ENCODE assay signal across 8 cellular contexts in genomic region chr3:153163349-153164008, GRCh38. TPM values are rescaled to one million over a fixed set of nuclear protein-coding genes. Genes with fewer than 3 reads are reported as not detected.
DNase-seq lines count a peak whose midpoint lies in the region; ATAC-seq and TF ChIP-seq lines count a peak whose summit lies in the region.

No MANE protein-coding gene starts in this region.

- peak overlapping the region; percentile 60 for H2AFZ ChIP-seq in hepatocyte

- ATAC-seq in activated T-cell treated with anti-CD3 and anti-CD28 coated beads, Interleukin-2, amount 50 U/mL, for 72 hours (replicated peaks in 1 of 2), result no peak
- no peak for ATAC-seq in GM18868 (IDR thresholded peaks at IDR 0.05; ENCODE audit: unreplicated experiment)

- peaks cover 59% of the 10 kb centered on the region for H3K4me1 Mint-ChIP-seq in activated T-cell treated with anti-CD3 and anti-CD28 coated beads, Interleukin-2, amount 50 U/mL, for 72 hours (ENCODE audit: low read depth)

- peaks cover 4 to 5% of the 10 kb centered on the region in 2 donors for H3K36me3 Mint-ChIP-seq in activated T-cell treated with anti-CD3 and anti-CD28 coated beads, Interleukin-2, amount 50 U/mL, for 72 hours (ENCODE audit: insufficient read depth in 2 of 2)

- peak overlapping the region; percentile 60 for H3K27ac Mint-ChIP-seq in activated T-cell treated with anti-CD3 and anti-CD28 coated beads, Interleukin-2, amount 50 U/mL, for 72 hours

- H3K9me3 Mint-ChIP-seq in activated T-cell treated with anti-CD3 and anti-CD28 coated beads, Interleukin-2, amount 50 U/mL, for 72 hours, result no peaks in the 10 kb centered on the region

- H3K27ac ChIP-seq in hepatocyte (peak overlapping the region; percentile 93), skin epidermis (peak overlapping the region; percentile 79 to 99 (median 94))

- H3K79me2 ChIP-seq in hepatocyte, result peaks cover 60% of the 10 kb centered on the region

- WGBS in hepatocyte (ENCODE audit: low lambda C conversion rate, missing lambda C conversion rate), result under 1% methylated on average over 17 of the region's 17 CpGs

- H3K4me3 Mint-ChIP-seq in activated T-cell treated with anti-CD3 and anti-CD28 coated beads, Interleukin-2, amount 50 U/mL, for 72 hours, result peak overlapping the region; percentile 98 to 99

- no peak; the same call in 1 of the 2 replicates for TF ChIP-seq CTCF in AG10803 (conservative IDR thresholded peaks at IDR 0.05; ENCODE audit: low read length)
- no peak for TF ChIP-seq CTCF in HFF-Myc (IDR thresholded peaks at IDR 0.05; ENCODE audit: low read depth, low read length, missing control alignments)
- no peak for TF ChIP-seq CTCF in hepatocyte (IDR thresholded peaks at IDR 0.05; ENCODE audit: poor library complexity)

- peaks cover 37% of the 10 kb centered on the region for H3K4me1 ChIP-seq in hepatocyte (ENCODE audit: insufficient read depth)

- no peaks in the 10 kb centered on the region for H3K27me3 Mint-ChIP-seq in activated T-cell treated with anti-CD3 and anti-CD28 coated beads, Interleukin-2, amount 50 U/mL, for 72 hours (ENCODE audit: low read depth)

- no peaks in the 10 kb centered on the region for H3K9me2 ChIP-seq in hepatocyte (replicated peaks; ENCODE audit: insufficient read depth)

- peak; percentile 36 for DNase-seq in AG10803 (ENCODE audit: low read depth)
- no peak for DNase-seq in HFF-Myc (ENCODE audit: extremely low read depth, low read depth)
- DNase-seq in activated T-cell treated with anti-CD3 and anti-CD28 coated beads, Interleukin-2, amount 50 U/mL, for 72 hours, result no peak
- DNase-seq in hepatocyte (ENCODE audit: low spot score), result peak; percentile 8
- no peak for DNase-seq in KG1 (lab: John Stamatoyannopoulos, UW)
- DNase-seq in iPS-NIHi7 (ENCODE audit: extremely low spot score), result no peak

- H3K36me3 ChIP-seq in hepatocyte (replicated peaks; ENCODE audit: insufficient read depth, low read depth), result no peaks in the 10 kb centered on the region

- no peaks in the 10 kb centered on the region for H3K9me3 ChIP-seq in hepatocyte (ENCODE audit: low read depth)

- peak overlapping the region; percentile 83 for H3K4me2 ChIP-seq in hepatocyte

- peak overlapping the region; percentile 96 for H3K4me3 ChIP-seq in AG10803 (ENCODE audit: low read length)
- peak overlapping the region; percentile 82 for H3K4me3 ChIP-seq in HFF-Myc (replicated peaks; ENCODE audit: low read depth, low read length)
- peak overlapping the region; percentile 61 for H3K4me3 ChIP-seq in hepatocyte
- H3K4me3 ChIP-seq in skin epidermis, result peak overlapping the region; percentile 59 to 95 (median 83)

- H3K27me3 ChIP-seq in hepatocyte, result no peaks in the 10 kb centered on the region

- peaks cover 29% of the 10 kb centered on the region for H4K20me1 ChIP-seq in hepatocyte (ENCODE audit: insufficient read depth, poor library complexity, severe bottlenecking)

RNA-seq across cellular contexts. Expression of gene RAP2B, which starts 1.5 kb away (rescaled TPM):
- total RNA-seq in activated T-cell treated with anti-CD3 and anti-CD28 coated beads, Interleukin-2, amount 50 U/mL, for 72 hours, result 10 to 100 TPM; 11.2 to 13.1 TPM
- total RNA-seq in hepatocyte, result 17.7 and 20.0 TPM in 2 replicates
- 10.4 and 11.5 TPM in 2 replicates for polyA plus RNA-seq in hepatocyte

Comparison
In these comparisons a context has a peak if more than half of its experiments do, and no peak if none do; other contexts are left out.
1. DNase-seq: peak in AG10803 (single experiment) and hepatocyte (single experiment); none in HFF-Myc (single experiment), activated T-cell treated with anti-CD3 and anti-CD28 coated beads, Interleukin-2, amount 50 U/mL, for 72 hours (0 of 2), KG1 (single experiment) and iPS-NIHi7 (single experiment).
2. Peak in every context shown above with its lines, with median percentiles within 50 percentile points of each other: H3K4me3 ChIP-seq.